In the genomic region with DNA sequence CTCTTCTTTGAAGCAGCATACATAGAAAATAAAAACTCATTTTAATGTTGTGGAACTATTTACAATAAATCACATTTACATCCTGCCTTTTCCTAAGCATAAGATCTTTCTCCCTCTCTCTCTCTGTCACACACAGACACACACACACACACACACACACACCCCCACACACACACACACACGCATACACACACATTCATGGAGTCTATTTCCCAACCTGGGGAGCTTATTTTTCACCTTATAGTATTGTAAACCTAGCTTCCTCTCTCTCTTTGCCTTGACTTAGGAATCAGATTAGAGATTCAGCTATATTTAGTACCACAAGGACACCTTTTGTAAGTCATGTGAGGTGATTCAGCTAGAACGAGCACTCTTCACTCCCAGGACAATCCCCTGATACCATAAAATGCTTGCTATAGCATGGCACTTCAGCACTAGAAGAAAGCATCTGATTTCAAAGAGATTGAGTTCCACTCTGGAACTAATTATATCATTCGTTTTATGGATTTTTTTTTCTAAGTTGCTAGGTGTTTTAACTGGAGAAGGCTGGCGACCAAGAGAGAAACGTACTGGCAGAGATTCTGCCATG, we compare ENCODE assay signal across 1 cellular context.
TF ChIP-seq lines count a peak whose summit lies in the region.

No MANE protein-coding gene starts in this region.

TF ChIP-seq in IMR-90, 13 proteins besides CTCF, POLR2A, EP300 and RAD21:
- TF ChIP-seq BHLHE40 (IDR thresholded peaks at IDR 0.05; ENCODE audit: low read depth, low read length) (no peak), RFX5 (IDR thresholded peaks at IDR 0.05; ENCODE audit: low read depth, low read length) (no peak), RCOR1 (IDR thresholded peaks at IDR 0.05; ENCODE audit: insufficient replicate concordance, low read length) (no peak), SMC3 (IDR thresholded peaks at IDR 0.05; ENCODE audit: low read depth, low read length) (no peak), CHD1 (IDR thresholded peaks at IDR 0.05; ENCODE audit: low read depth, low read length) (no peak), FOS (IDR thresholded peaks at IDR 0.05; ENCODE audit: low read depth, low read length) (no peak), MAZ (IDR thresholded peaks at IDR 0.05; ENCODE audit: borderline replicate concordance, low read depth, low read length) (no peak), NFE2L2 (IDR thresholded peaks at IDR 0.05; ENCODE audit: low read depth, low read length) (no peak), MXI1 (IDR thresholded peaks at IDR 0.05; ENCODE audit: borderline replicate concordance, low read depth, low read length) (no peak), MAFK (IDR thresholded peaks at IDR 0.05; ENCODE audit: low read depth, low read length) (no peak), CEBPB (IDR thresholded peaks at IDR 0.05; ENCODE audit: low read depth, low read length) (no peak)
- TF ChIP-seq, protein P1, sequence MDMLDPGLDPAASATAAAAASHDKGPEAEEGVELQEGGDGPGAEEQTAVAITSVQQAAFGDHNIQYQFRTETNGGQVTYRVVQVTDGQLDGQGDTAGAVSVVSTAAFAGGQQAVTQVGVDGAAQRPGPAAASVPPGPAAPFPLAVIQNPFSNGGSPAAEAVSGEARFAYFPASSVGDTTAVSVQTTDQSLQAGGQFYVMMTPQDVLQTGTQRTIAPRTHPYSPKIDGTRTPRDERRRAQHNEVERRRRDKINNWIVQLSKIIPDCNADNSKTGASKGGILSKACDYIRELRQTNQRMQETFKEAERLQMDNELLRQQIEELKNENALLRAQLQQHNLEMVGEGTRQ (IDR thresholded peaks at IDR 0.05; ENCODE audit: low read depth, low read length): no peak
- TF ChIP-seq, protein P2, sequence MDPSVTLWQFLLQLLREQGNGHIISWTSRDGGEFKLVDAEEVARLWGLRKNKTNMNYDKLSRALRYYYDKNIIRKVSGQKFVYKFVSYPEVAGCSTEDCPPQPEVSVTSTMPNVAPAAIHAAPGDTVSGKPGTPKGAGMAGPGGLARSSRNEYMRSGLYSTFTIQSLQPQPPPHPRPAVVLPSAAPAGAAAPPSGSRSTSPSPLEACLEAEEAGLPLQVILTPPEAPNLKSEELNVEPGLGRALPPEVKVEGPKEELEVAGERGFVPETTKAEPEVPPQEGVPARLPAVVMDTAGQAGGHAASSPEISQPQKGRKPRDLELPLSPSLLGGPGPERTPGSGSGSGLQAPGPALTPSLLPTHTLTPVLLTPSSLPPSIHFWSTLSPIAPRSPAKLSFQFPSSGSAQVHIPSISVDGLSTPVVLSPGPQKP (IDR thresholded peaks at IDR 0.05; ENCODE audit: borderline replicate concordance, low read depth, low read length): no peak
